1 cellular context compared by ENCODE assay signal in genomic region chr20:25389381-25389857, GRCh38.
A peak's percentile ranks its signal among the peaks of the same experiment; 100 is the strongest.
TF ChIP-seq lines count a peak whose summit lies in the region.

No MANE protein-coding gene starts in this region.

TF ChIP-seq in HepG2, 621 proteins besides CTCF, POLR2A, EP300 and RAD21 (continued from another document):
- TF ChIP-seq RERE (CRISPR knock-in tag; IDR thresholded peaks at IDR 0.05; ENCODE audit: low read depth): peak; percentile 35; the same call in 1 of the 2 replicates
- no peak for TF ChIP-seq ZNF543 (CRISPR knock-in tag; IDR thresholded peaks at IDR 0.05)
- peak; percentile 44 for TF ChIP-seq TEAD3 (CRISPR knock-in tag; optimal IDR thresholded peaks at IDR 0.05; ENCODE audit: borderline replicate concordance)
- peak; percentile 7; the same call in 1 of the 2 replicates for TF ChIP-seq CCDC6 (CRISPR knock-in tag; IDR thresholded peaks at IDR 0.05)
- peak; percentile 65; the same call in 1 of the 2 replicates for TF ChIP-seq ZNF276 (CRISPR knock-in tag; IDR thresholded peaks at IDR 0.05; ENCODE audit: low read depth)
- TF ChIP-seq ZNF101 (CRISPR knock-in tag; IDR thresholded peaks at IDR 0.05; ENCODE audit: borderline replicate concordance, low read depth): no peak
